ENCODE assay signal across 18 cellular contexts in genomic region chr12:121825041-121825523, GRCh38. TPM values are rescaled to one million over a fixed set of nuclear protein-coding genes. Genes with fewer than 3 reads are reported as not detected.
DNase-seq lines count a peak whose midpoint lies in the region; ATAC-seq, FAIRE-seq and TF ChIP-seq lines count a peak whose summit lies in the region.
"Had no signal": no experiment of that assay in that cellular context is flagged by ENCODE, and none has a peak within 500 bp of the region (broad histone marks: within the 10 kb centered on the region; RNA-seq: fewer than 3 reads in every experiment).

No MANE protein-coding gene starts in this region.

- H3K4me3 Mint-ChIP-seq in memory B cell = no peak overlapping the region

- H3K36me3 ChIP-seq in K562 (ENCODE audit: control insufficient read depth, insufficient read depth, low read length) = peaks cover 85% of the 10 kb centered on the region

- POLR2A ChIA-PET in K562 (lab: Yijun Ruan, JAX) = interaction anchor here (0.7 kb wide), 1 partner anchor 15 kb away, joined by 3 read pairs; no protein-coding TSS in a partner anchor

- no peak overlapping the region for H3K27ac ChIP-seq in right cardiac atrium (ENCODE audit: low read length)
- H3K27ac ChIP-seq in K562 (ENCODE audit: extremely low read depth, low read depth, low read length) = no peak overlapping the region
- H3K27ac ChIP-seq: A549, KMS-11 had no signal

- H3K9me3 Mint-ChIP-seq in memory B cell = no peaks in the 10 kb centered on the region

- TF ChIP-seq CTCF in K562 (IDR thresholded peaks at IDR 0.05 in 2 of 3, conservative IDR thresholded peaks at IDR 0.05 in 1 of 3; ENCODE audit: insufficient read depth in 2 of 3, low read depth in 1 of 3, low read length in 3 of 3) = no peak

- peaks cover 27% of the 10 kb centered on the region for H3K36me3 Mint-ChIP-seq in memory B cell

- no peak overlapping the region for H3K4me2 ChIP-seq in K562 (ENCODE audit: insufficient read depth, low read length)
- H3K4me2 ChIP-seq: A549, KMS-11 had no signal

- 87% methylated on average over 18 of the region's 18 CpGs for WGBS in right cardiac atrium
- WGBS in K562 (ENCODE audit: insufficient coverage, low coverage, missing lambda C conversion rate) = 98% methylated on average over 16 of the region's 18 CpGs

- intact Hi-C loops in right cardiac atrium (cut with DNase I) (no loop called here), left cardiac atrium (cut with DNase I) (loop anchor here in 1 of 2 donors (10.0 kb wide), 1 partner anchor 60 kb away; the partner anchor contains the start of gene PSMD9), K562 (cut with micrococcal nuclease) (no loop called here)

- in situ Hi-C loops in K562 (cut with MboI) = loop anchor here (25.0 kb wide), 1 partner anchor 1562 kb away; the partner anchor contains the start of gene KMT5A

- ATAC-seq in right cardiac atrium (peak in 1 of 2 donors; percentile 24), left cardiac atrium (no peak), K562 (no peak; the same call in 2 of the 3 replicates), memory B cell (ENCODE audit: low read depth) (no peak)
- ATAC-seq: A549 had no signal

- CTCF ChIA-PET in K562 (lab: Yijun Ruan, JAX; ENCODE audit: low intra/inter-chr PET ratio) = no interaction called here

- no TSS peak for BruUV-seq in K562 (replicated peaks; lab: Mats Ljungman, UMichigan)

- H3K27ac Mint-ChIP-seq in memory B cell = peak overlapping the region; percentile 50

- no peaks in the 10 kb centered on the region for H3K27me3 Mint-ChIP-seq in memory B cell

- no peak overlapping the region for H2AFZ ChIP-seq in K562 (ENCODE audit: low read depth, low read length)

- H3K79me2 ChIP-seq in K562 (ENCODE audit: control insufficient read depth, insufficient read depth, low read length) = no peaks in the 10 kb centered on the region

- H3K4me1 ChIP-seq in right cardiac atrium (ENCODE audit: control insufficient read depth, insufficient read depth, low read length) (no peaks in the 10 kb centered on the region), K562 (replicated peaks in 1 of 2; ENCODE audit: control insufficient read depth in 2 of 2, insufficient read depth in 2 of 2, low read length in 2 of 2) (peaks cover 0 to 23% of the 10 kb centered on the region in 2 experiments; a peak in 2 of 5 replicates)
- H3K4me1 ChIP-seq: A549 had no signal

- H3K9ac ChIP-seq in K562 (ENCODE audit: insufficient read depth in 1 of 2, low read depth in 2 of 2, low read length in 2 of 2) = 0 out of 4 replicates have a peak overlapping the region, but pooled peaks of 1 of the 2 experiments have one; percentile 3
- H3K9ac ChIP-seq: KMS-11 had no signal

- peak in 2 of 3 donors; percentile 66 to 76 for DNase-seq in right cardiac atrium
- no peak for DNase-seq in left cardiac atrium
- no peak for DNase-seq in K562 (ENCODE audit: extremely low read depth in 1 of 4, low spot score in 3 of 4)
- DNase-seq in memory B cell (ENCODE audit: low spot score in 2 of 2) = no peak
- DNase-seq in anterior cingulate cortex (lab: John Stamatoyannopoulos, UW) = no peak
- DNase-seq in SK-N-DZ (ENCODE audit: low spot score) = no peak
- no peak for DNase-seq in cerebellar cortex (ENCODE audit: low spot score)
- no peak for DNase-seq in COLO829 (ENCODE audit: low spot score)
- DNase-seq: C1 segment of cervical spinal cord, DMS 273 treated with DMSO at 0.1 percent for 48 hours, GOT3, NCI-H1436 treated with DMSO at 0.1 percent for 48 hours, NCI-H2081, NCI-H510A treated with DMSO at 0.1 percent for 48 hours had no signal

- no peak overlapping the region for H3K4me3 ChIP-seq in right cardiac atrium (ENCODE audit: low read length)
- H3K4me3 ChIP-seq in K562 = no peak overlapping the region
- H3K4me3 ChIP-seq: A549 had no signal

- H3K9me1 ChIP-seq in K562 (ENCODE audit: control insufficient read depth, insufficient read depth, low read length) = no peaks in the 10 kb centered on the region

- H3K27me3 ChIP-seq in right cardiac atrium (ENCODE audit: control insufficient read depth, insufficient read depth) (no peaks in the 10 kb centered on the region), K562 (ENCODE audit: control insufficient read depth in 2 of 2, insufficient read depth in 2 of 2, low read length in 2 of 2) (no peaks in the 10 kb centered on the region)

- TF ChIP-seq POLR2A in K562 (conservative IDR thresholded peaks at IDR 0.05) = peak; percentile 39; the same call in 1 of the 2 replicates

- no peak for TF ChIP-seq RAD21 in K562 (CRISPR knock-in tag; conservative IDR thresholded peaks at IDR 0.05 in 1 of 2, IDR thresholded peaks at IDR 0.05 in 1 of 2)

- H4K20me1 ChIP-seq in K562 (replicated peaks; ENCODE audit: control insufficient read depth, insufficient read depth, low read length) = no peaks in the 10 kb centered on the region; the same call in 1 of the 2 replicates

- H3K4me1 Mint-ChIP-seq in memory B cell = peaks cover 5% of the 10 kb centered on the region

- FAIRE-seq in K562 (lab: Jason Lieb, UNC) = no peak
- FAIRE-seq: A549, GM12892, RCC 7860 had no signal

- H3K9me3 ChIP-seq in right cardiac atrium (ENCODE audit: control insufficient read depth, low read length) (no peaks in the 10 kb centered on the region), K562 (replicated peaks; ENCODE audit: control insufficient read depth, insufficient read depth, low read depth, low read length) (no peaks in the 10 kb centered on the region)
- H3K9me3 ChIP-seq: A549 had no signal

- TF ChIP-seq EP300 in K562 (IDR thresholded peaks at IDR 0.05; ENCODE audit: low read length) = no peak

RNA-seq across cellular contexts. Expression of gene SETD1B, which starts 21.3 kb away (rescaled TPM):
- 10 to 100 TPM in 3 of 4 donors, 1 to 10 TPM in 1; 9.6 to 14.9 (median 13.0) TPM for total RNA-seq in right cardiac atrium
- 7.6 TPM for polyA plus RNA-seq in right cardiac atrium
- 10 to 100 TPM in 1 of 2 donors, 1 to 10 TPM in 1; 9.3 to 11.9 TPM for total RNA-seq in left cardiac atrium
- total RNA-seq in K562 (2011; cell fraction: chromatin; rRNA removed; ENCODE audit: low replicate concordance) = 15.2 and 26.5 TPM in 2 replicates
- total RNA-seq in K562 (2011; cell fraction: nucleolus; rRNA removed) = 12.8 and 13.4 TPM in 2 replicates
- total RNA-seq in K562 (2011; cell fraction: nucleoplasm; rRNA removed) = 10.8 and 11.7 TPM in 2 replicates
- total RNA-seq in K562 (2014; rRNA removed) = 2.9 and 4.7 TPM in 2 replicates
- 0.99 and 1.4 TPM in 2 replicates for total RNA-seq in K562 (2014; rRNA removed; fragmentation: Illumina TruSeq; extraction: Trizol)
- total RNA-seq in K562 (2015; rRNA removed; fragmentation: Illumina TruSeq; extraction: Trizol) = 2.1 and 3.1 TPM in 2 replicates
- 23.6 and 26.6 TPM in 2 replicates for total RNA-seq in K562 (2021)
- 0.77 and 1.1 TPM in 2 replicates for polyA plus RNA-seq in K562 (2011; rRNA removed)
- polyA plus RNA-seq in K562 (2011; cell fraction: cytosol; rRNA removed) = 0.75 and 1.0 TPM in 2 replicates
- 4.0 and 7.0 TPM in 2 replicates for polyA plus RNA-seq in K562 (2011; cell fraction: nucleus; rRNA removed)
- polyA plus RNA-seq in K562 (2012) = 8.4 and 8.6 TPM in 2 replicates
- 6.1 and 10.6 TPM in 2 replicates for polyA plus RNA-seq in K562 (2014; fragmentation: Illumina TruSeq; extraction: Trizol)
- polyA plus RNA-seq in K562 (2014; fragmentation: Nextera tagmentation; extraction: Ambion mirVana) = 1 to 10 TPM in 1 of 2 experiments, under 1 TPM in 1; 0.48 to 2.3 TPM
- 6.9 and 7.1 TPM in 2 replicates for polyA plus RNA-seq in K562 (2014; rRNA removed)
- polyA minus RNA-seq in K562 (2011; rRNA and poly(A)+ RNA removed) = 1.2 and 1.3 TPM in 2 replicates
- 5.6 and 7.3 TPM in 2 replicates for polyA minus RNA-seq in K562 (2011; cell fraction: cytosol; rRNA and poly(A)+ RNA removed)
- 2.8 and 3.1 TPM in 2 replicates for polyA minus RNA-seq in K562 (2011; cell fraction: nucleus; rRNA and poly(A)+ RNA removed)
- 3.3 and 4.6 TPM in 2 replicates for polyA plus RNA-seq in SK-N-DZ (2014; cell fraction: cytosol; rRNA removed)
- 3.4 and 6.6 TPM in 2 replicates for polyA plus RNA-seq in SK-N-DZ (2014; cell fraction: nucleus; rRNA removed)

RNA-seq across cellular contexts. Expression of gene RHOF, which starts 31.6 kb away (rescaled TPM):
- total RNA-seq in right cardiac atrium = 10 to 100 TPM; 15.2 to 23.3 (median 22.0) TPM
- 11.2 TPM for polyA plus RNA-seq in right cardiac atrium
- total RNA-seq in left cardiac atrium = 10 to 100 TPM; 14.7 to 25.1 TPM
- 78.6 and 99.1 TPM in 2 replicates for total RNA-seq in K562 (2011; cell fraction: chromatin; rRNA removed; ENCODE audit: low replicate concordance)
- total RNA-seq in K562 (2011; cell fraction: nucleolus; rRNA removed) = 34.0 and 38.0 TPM in 2 replicates
- total RNA-seq in K562 (2011; cell fraction: nucleoplasm; rRNA removed) = 43.6 and 46.6 TPM in 2 replicates
- total RNA-seq in K562 (2014; rRNA removed) = 3.5 and 3.9 TPM in 2 replicates
- 3.1 and 3.9 TPM in 2 replicates for total RNA-seq in K562 (2014; rRNA removed; fragmentation: Illumina TruSeq; extraction: Trizol)
- 4.3 and 4.8 TPM in 2 replicates for total RNA-seq in K562 (2015; rRNA removed; fragmentation: Illumina TruSeq; extraction: Trizol)
- 10.1 and 10.4 TPM in 2 replicates for total RNA-seq in K562 (2021)
- 4.0 and 6.3 TPM in 2 replicates for polyA plus RNA-seq in K562 (2011; rRNA removed)
- polyA plus RNA-seq in K562 (2011; cell fraction: cytosol; rRNA removed) = 1.2 and 2.6 TPM in 2 replicates
- 21.6 and 23.6 TPM in 2 replicates for polyA plus RNA-seq in K562 (2011; cell fraction: nucleus; rRNA removed)
- polyA plus RNA-seq in K562 (2012) = 3.9 and 4.4 TPM in 2 replicates
- polyA plus RNA-seq in K562 (2014; fragmentation: Illumina TruSeq; extraction: Trizol) = 4.3 and 5.4 TPM in 2 replicates
- polyA plus RNA-seq in K562 (2014; fragmentation: Nextera tagmentation; extraction: Ambion mirVana) = under 1 TPM; 0.13 to 0.45 TPM
- polyA plus RNA-seq in K562 (2014; rRNA removed) = 8.8 and 9.5 TPM in 2 replicates
- polyA minus RNA-seq in K562 (2011; rRNA and poly(A)+ RNA removed) = 3.8 and 8.5 TPM in 2 replicates
- polyA minus RNA-seq in K562 (2011; cell fraction: cytosol; rRNA and poly(A)+ RNA removed) = 2.6 and 4.0 TPM in 2 replicates
- polyA minus RNA-seq in K562 (2011; cell fraction: nucleus; rRNA and poly(A)+ RNA removed) = 19.9 and 31.2 TPM in 2 replicates
- 0.90 and 3.7 TPM in 2 replicates for polyA plus RNA-seq in SK-N-DZ (2014; cell fraction: cytosol; rRNA removed)
- polyA plus RNA-seq in SK-N-DZ (2014; cell fraction: nucleus; rRNA removed) = 57.6 and 75.5 TPM in 2 replicates

RNA-seq across cellular contexts. Expression of gene HPD, which starts 33.6 kb away (rescaled TPM):
- total RNA-seq in right cardiac atrium = 1 to 10 TPM; 1.3 to 5.1 (median 1.4) TPM
- 2.0 TPM for polyA plus RNA-seq in right cardiac atrium
- total RNA-seq in left cardiac atrium = 1 to 10 TPM; 1.8 to 2.9 TPM
- 0.53 TPM in 1 of 2 replicates, not detected in the other for total RNA-seq in K562 (2011; cell fraction: chromatin; rRNA removed; ENCODE audit: low replicate concordance)
- 0.33 TPM in 1 of 2 replicates, not detected in the other for total RNA-seq in K562 (2011; cell fraction: nucleolus; rRNA removed)
- total RNA-seq in K562 (2011; cell fraction: nucleoplasm; rRNA removed) = not detected in 2 replicates
- total RNA-seq in K562 (2014; rRNA removed) = 0.23 TPM in 1 of 2 replicates, not detected in the other
- not detected in 2 replicates for total RNA-seq in K562 (2014; rRNA removed; fragmentation: Illumina TruSeq; extraction: Trizol)
- total RNA-seq in K562 (2015; rRNA removed; fragmentation: Illumina TruSeq; extraction: Trizol) = not detected in 2 replicates
- total RNA-seq in K562 (2021) = 0.29 TPM in 2 replicates
- polyA plus RNA-seq in K562 (2011; rRNA removed) = 0.06 TPM in 1 of 2 replicates, not detected in the other
- polyA plus RNA-seq in K562 (2011; cell fraction: cytosol; rRNA removed) = 0.04 and 0.18 TPM in 2 replicates
- polyA plus RNA-seq in K562 (2011; cell fraction: nucleus; rRNA removed) = not detected in 2 replicates
- polyA plus RNA-seq in K562 (2012) = 0.08 and 0.36 TPM in 2 replicates
- polyA plus RNA-seq in K562 (2014; fragmentation: Illumina TruSeq; extraction: Trizol) = not detected in 2 replicates
- under 1 TPM; 0.07 TPM for polyA plus RNA-seq in K562 (2014; fragmentation: Nextera tagmentation; extraction: Ambion mirVana)
- 0.09 TPM in 1 of 2 replicates, not detected in the other for polyA plus RNA-seq in K562 (2014; rRNA removed)
- 0.53 TPM in 1 of 2 replicates, not detected in the other for polyA minus RNA-seq in K562 (2011; rRNA and poly(A)+ RNA removed)
- not detected in 2 replicates for polyA minus RNA-seq in K562 (2011; cell fraction: cytosol; rRNA and poly(A)+ RNA removed)
- polyA minus RNA-seq in K562 (2011; cell fraction: nucleus; rRNA and poly(A)+ RNA removed) = not detected in 2 replicates
- polyA plus RNA-seq in SK-N-DZ (2014; cell fraction: cytosol; rRNA removed) = not detected in 2 replicates
- polyA plus RNA-seq in SK-N-DZ (2014; cell fraction: nucleus; rRNA removed) = not detected in 2 replicates

Comparison
In these comparisons a context has a peak if more than half of its experiments do, and no peak if none do; other contexts are left out.
1. DNase-seq: peak in right cardiac atrium (2 of 3); none in left cardiac atrium (single experiment), K562 (0 of 4), memory B cell (0 of 2), anterior cingulate cortex (0 of 58), SK-N-DZ (single experiment), cerebellar cortex (single experiment) and COLO829 (single experiment).